Comparison of ENCODE assay signal across 1 cellular context in genomic region chr1:156372265-156372586, GRCh38.
A peak's percentile ranks its signal among the peaks of the same experiment; 100 is the strongest.
TF ChIP-seq lines count a peak whose summit lies in the region.

No MANE protein-coding gene starts in this region.

TF ChIP-seq in HepG2, 621 proteins besides CTCF, POLR2A, EP300 and RAD21 (continued from another document):
- TF ChIP-seq, protein P1, sequence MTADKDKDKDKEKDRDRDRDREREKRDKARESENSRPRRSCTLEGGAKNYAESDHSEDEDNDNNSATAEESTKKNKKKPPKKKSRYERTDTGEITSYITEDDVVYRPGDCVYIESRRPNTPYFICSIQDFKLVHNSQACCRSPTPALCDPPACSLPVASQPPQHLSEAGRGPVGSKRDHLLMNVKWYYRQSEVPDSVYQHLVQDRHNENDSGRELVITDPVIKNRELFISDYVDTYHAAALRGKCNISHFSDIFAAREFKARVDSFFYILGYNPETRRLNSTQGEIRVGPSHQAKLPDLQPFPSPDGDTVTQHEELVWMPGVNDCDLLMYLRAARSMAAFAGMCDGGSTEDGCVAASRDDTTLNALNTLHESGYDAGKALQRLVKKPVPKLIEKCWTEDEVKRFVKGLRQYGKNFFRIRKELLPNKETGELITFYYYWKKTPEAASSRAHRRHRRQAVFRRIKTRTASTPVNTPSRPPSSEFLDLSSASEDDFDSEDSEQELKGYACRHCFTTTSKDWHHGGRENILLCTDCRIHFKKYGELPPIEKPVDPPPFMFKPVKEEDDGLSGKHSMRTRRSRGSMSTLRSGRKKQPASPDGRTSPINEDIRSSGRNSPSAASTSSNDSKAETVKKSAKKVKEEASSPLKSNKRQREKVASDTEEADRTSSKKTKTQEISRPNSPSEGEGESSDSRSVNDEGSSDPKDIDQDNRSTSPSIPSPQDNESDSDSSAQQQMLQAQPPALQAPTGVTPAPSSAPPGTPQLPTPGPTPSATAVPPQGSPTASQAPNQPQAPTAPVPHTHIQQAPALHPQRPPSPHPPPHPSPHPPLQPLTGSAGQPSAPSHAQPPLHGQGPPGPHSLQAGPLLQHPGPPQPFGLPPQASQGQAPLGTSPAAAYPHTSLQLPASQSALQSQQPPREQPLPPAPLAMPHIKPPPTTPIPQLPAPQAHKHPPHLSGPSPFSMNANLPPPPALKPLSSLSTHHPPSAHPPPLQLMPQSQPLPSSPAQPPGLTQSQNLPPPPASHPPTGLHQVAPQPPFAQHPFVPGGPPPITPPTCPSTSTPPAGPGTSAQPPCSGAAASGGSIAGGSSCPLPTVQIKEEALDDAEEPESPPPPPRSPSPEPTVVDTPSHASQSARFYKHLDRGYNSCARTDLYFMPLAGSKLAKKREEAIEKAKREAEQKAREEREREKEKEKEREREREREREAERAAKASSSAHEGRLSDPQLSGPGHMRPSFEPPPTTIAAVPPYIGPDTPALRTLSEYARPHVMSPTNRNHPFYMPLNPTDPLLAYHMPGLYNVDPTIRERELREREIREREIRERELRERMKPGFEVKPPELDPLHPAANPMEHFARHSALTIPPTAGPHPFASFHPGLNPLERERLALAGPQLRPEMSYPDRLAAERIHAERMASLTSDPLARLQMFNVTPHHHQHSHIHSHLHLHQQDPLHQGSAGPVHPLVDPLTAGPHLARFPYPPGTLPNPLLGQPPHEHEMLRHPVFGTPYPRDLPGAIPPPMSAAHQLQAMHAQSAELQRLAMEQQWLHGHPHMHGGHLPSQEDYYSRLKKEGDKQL (CRISPR knock-in tag; IDR thresholded peaks at IDR 0.05; ENCODE audit: low read depth), result 0 out of 2 replicates have a peak, but pooled peaks have one; percentile 1
- TF ChIP-seq ZNF790 (CRISPR knock-in tag; IDR thresholded peaks at IDR 0.05; ENCODE audit: borderline replicate concordance), result no peak
- TF ChIP-seq, protein P2, sequence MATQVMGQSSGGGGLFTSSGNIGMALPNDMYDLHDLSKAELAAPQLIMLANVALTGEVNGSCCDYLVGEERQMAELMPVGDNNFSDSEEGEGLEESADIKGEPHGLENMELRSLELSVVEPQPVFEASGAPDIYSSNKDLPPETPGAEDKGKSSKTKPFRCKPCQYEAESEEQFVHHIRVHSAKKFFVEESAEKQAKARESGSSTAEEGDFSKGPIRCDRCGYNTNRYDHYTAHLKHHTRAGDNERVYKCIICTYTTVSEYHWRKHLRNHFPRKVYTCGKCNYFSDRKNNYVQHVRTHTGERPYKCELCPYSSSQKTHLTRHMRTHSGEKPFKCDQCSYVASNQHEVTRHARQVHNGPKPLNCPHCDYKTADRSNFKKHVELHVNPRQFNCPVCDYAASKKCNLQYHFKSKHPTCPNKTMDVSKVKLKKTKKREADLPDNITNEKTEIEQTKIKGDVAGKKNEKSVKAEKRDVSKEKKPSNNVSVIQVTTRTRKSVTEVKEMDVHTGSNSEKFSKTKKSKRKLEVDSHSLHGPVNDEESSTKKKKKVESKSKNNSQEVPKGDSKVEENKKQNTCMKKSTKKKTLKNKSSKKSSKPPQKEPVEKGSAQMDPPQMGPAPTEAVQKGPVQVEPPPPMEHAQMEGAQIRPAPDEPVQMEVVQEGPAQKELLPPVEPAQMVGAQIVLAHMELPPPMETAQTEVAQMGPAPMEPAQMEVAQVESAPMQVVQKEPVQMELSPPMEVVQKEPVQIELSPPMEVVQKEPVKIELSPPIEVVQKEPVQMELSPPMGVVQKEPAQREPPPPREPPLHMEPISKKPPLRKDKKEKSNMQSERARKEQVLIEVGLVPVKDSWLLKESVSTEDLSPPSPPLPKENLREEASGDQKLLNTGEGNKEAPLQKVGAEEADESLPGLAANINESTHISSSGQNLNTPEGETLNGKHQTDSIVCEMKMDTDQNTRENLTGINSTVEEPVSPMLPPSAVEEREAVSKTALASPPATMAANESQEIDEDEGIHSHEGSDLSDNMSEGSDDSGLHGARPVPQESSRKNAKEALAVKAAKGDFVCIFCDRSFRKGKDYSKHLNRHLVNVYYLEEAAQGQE (IDR thresholded peaks at IDR 0.05; ENCODE audit: borderline replicate concordance in 1 of 2, low read depth in 1 of 2, low read length in 2 of 2), result no peak
- TF ChIP-seq POGZ (CRISPR knock-in tag; IDR thresholded peaks at IDR 0.05), result no peak
- TF ChIP-seq, protein P3, sequence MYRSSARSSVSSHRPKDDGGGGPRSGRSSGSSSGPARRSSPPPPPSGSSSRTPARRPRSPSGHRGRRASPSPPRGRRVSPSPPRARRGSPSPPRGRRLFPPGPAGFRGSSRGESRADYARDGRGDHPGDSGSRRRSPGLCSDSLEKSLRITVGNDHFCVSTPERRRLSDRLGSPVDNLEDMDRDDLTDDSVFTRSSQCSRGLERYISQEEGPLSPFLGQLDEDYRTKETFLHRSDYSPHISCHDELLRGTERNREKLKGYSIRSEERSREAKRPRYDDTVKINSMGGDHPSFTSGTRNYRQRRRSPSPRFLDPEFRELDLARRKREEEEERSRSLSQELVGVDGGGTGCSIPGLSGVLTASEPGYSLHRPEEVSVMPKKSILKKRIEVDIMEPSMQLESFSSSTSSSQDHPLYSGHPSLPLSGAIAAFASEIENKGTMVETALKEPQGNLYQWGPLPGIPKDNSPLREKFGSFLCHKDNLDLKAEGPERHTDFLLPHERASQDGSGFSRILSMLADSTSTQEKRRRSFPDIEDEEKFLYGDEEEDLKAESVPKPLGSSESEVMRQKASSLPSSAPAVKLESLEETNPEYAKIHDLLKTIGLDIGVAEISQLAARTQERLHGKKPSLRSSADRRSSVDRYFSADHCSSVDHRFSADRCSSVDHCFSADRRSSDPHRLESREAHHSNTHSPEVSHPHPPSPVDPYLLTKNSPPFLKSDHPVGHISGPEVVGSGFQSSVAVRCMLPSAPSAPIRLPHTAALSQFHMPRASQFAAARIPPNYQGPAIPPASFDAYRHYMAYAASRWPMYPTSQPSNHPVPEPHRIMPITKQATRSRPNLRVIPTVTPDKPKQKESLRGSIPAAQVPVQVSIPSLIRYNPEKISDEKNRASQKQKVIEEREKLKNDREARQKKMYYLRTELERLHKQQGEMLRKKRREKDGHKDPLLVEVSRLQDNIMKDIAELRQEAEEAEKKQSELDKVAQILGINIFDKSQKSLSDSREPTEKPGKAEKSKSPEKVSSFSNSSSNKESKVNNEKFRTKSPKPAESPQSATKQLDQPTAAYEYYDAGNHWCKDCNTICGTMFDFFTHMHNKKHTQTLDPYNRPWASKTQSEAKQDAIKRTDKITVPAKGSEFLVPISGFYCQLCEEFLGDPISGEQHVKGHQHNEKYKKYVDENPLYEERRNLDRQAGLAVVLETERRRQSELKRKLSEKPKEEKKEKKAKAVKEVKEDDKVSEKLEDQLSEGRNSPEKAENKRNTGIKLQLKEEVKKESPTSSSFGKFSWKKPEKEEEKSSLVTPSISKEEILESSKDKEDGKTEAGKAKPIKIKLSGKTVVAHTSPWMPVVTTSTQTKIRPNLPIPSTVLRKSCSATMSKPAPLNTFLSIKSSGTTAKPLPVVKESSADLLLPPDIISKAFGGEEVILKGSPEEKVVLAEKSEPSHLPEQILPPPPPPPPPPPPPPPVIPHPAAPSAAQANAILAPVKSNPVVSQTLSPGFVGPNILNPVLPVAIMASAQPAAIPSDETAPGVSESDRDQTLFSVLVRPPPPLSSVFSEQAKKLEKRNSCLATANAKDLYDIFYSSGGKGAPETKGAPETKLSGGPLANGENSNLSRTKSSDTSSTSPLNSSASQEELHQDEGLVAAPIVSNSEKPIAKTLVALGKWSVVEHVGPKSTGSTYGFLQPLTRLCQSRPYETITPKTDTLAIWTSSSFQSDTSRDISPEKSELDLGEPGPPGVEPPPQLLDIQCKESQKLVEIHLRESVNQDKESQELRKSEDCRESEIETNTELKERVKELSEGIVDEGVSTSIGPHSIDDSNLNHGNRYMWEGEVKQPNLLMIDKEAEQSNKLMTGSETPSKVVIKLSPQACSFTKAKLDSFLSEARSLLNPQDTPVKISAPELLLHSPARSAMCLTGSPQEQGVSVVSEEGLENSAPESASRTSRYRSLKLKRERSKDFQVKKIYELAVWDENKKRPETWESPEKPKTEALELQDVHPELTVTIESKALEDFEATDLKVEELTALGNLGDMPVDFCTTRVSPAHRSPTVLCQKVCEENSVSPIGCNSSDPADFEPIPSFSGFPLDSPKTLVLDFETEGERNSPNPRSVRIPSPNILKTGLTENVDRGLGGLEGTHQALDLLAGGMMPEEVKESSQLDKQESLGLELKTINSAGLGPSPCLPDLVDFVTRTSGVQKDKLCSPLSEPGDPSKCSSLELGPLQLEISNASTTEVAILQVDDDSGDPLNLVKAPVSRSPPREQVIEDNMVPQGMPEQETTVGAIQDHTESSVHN (CRISPR knock-in tag; IDR thresholded peaks at IDR 0.05), result no peak
- TF ChIP-seq FIP1L1 (IDR thresholded peaks at IDR 0.05; ENCODE audit: borderline replicate concordance, insufficient read depth, low read depth, low read length), result no peak
- TF ChIP-seq, protein P4, sequence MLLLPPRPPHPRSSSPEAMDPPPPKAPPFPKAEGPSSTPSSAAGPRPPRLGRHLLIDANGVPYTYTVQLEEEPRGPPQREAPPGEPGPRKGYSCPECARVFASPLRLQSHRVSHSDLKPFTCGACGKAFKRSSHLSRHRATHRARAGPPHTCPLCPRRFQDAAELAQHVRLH (CRISPR knock-in tag; IDR thresholded peaks at IDR 0.05; ENCODE audit: borderline replicate concordance, low read depth), result no peak
- TF ChIP-seq TMF1 (CRISPR knock-in tag; IDR thresholded peaks at IDR 0.05; ENCODE audit: low read depth), result no peak
- TF ChIP-seq ZNF792 (CRISPR knock-in tag; IDR thresholded peaks at IDR 0.05), result no peak
- TF ChIP-seq SP4 (CRISPR knock-in tag; IDR thresholded peaks at IDR 0.05), result no peak
- peak; percentile 88; the same call in 1 of the 2 replicates for TF ChIP-seq ZMYM3 (CRISPR knock-in tag; IDR thresholded peaks at IDR 0.05)
- no peak for TF ChIP-seq ZNF816 (CRISPR knock-in tag; IDR thresholded peaks at IDR 0.05; ENCODE audit: borderline replicate concordance)
- TF ChIP-seq JARID2 (CRISPR knock-in tag; IDR thresholded peaks at IDR 0.05; ENCODE audit: insufficient replicate concordance), result no peak
- no peak; the same call in 1 of the 2 replicates for TF ChIP-seq NCOA1 (CRISPR knock-in tag; IDR thresholded peaks at IDR 0.05)
- TF ChIP-seq, protein P5, sequence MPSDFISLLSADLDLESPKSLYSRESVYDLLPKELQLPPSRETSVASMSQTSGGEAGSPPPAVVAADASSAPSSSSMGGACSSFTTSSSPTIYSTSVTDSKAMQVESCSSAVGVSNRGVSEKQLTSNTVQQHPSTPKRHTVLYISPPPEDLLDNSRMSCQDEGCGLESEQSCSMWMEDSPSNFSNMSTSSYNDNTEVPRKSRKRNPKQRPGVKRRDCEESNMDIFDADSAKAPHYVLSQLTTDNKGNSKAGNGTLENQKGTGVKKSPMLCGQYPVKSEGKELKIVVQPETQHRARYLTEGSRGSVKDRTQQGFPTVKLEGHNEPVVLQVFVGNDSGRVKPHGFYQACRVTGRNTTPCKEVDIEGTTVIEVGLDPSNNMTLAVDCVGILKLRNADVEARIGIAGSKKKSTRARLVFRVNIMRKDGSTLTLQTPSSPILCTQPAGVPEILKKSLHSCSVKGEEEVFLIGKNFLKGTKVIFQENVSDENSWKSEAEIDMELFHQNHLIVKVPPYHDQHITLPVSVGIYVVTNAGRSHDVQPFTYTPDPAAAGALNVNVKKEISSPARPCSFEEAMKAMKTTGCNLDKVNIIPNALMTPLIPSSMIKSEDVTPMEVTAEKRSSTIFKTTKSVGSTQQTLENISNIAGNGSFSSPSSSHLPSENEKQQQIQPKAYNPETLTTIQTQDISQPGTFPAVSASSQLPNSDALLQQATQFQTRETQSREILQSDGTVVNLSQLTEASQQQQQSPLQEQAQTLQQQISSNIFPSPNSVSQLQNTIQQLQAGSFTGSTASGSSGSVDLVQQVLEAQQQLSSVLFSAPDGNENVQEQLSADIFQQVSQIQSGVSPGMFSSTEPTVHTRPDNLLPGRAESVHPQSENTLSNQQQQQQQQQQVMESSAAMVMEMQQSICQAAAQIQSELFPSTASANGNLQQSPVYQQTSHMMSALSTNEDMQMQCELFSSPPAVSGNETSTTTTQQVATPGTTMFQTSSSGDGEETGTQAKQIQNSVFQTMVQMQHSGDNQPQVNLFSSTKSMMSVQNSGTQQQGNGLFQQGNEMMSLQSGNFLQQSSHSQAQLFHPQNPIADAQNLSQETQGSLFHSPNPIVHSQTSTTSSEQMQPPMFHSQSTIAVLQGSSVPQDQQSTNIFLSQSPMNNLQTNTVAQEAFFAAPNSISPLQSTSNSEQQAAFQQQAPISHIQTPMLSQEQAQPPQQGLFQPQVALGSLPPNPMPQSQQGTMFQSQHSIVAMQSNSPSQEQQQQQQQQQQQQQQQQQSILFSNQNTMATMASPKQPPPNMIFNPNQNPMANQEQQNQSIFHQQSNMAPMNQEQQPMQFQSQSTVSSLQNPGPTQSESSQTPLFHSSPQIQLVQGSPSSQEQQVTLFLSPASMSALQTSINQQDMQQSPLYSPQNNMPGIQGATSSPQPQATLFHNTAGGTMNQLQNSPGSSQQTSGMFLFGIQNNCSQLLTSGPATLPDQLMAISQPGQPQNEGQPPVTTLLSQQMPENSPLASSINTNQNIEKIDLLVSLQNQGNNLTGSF (CRISPR knock-in tag; IDR thresholded peaks at IDR 0.05), result no peak
